Comparison of ENCODE assay signal across 13 cellular contexts in the genomic region with DNA sequence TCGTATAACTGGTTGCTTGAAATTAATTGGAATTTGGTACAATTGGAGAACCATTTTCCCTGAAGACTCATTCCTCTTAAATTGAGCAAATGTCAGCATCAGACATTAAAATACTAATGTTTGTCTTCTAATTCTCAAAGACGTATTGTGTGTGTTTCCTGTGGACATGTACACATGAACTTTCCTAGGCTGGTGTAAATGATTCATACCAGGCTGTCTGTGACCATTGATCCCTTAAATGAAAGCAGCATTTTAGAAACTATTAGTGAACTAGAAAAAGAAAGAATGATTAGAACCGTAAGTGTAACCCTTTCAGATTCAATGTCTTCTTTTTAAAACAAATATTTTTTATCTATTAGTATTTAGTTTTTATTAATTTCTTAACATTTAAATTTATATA.
DNase-seq lines count a peak whose midpoint lies in the region; ATAC-seq and TF ChIP-seq lines count a peak whose summit lies in the region.
"Had no signal": no experiment of that assay in that cellular context is flagged by ENCODE, and none has a peak within 500 bp of the region (broad histone marks: within the 10 kb centered on the region; RNA-seq: fewer than 3 reads in every experiment).

No MANE protein-coding gene starts in this region.

- no peaks in the 10 kb centered on the region for H3K36me3 Mint-ChIP-seq in nephron (ENCODE audit: low read depth)

- H3K27ac ChIP-seq in esophagus squamous epithelium (no peak overlapping the region), RWPE1 (no peak overlapping the region)
- H3K27ac ChIP-seq: epithelial cell of prostate, thoracic aorta had no signal

- TF ChIP-seq CTCF in nephron (IDR thresholded peaks at IDR 0.05; ENCODE audit: unreplicated experiment in 3 of 3) (no peak), esophagus squamous epithelium (IDR thresholded peaks at IDR 0.05) (no peak), RWPE1 (conservative IDR thresholded peaks at IDR 0.05; ENCODE audit: low read depth) (no peak)

- no peak overlapping the region for H3K4me3 ChIP-seq in esophagus squamous epithelium
- H3K4me3 ChIP-seq: thoracic aorta had no signal

- H3K9me3 ChIP-seq in esophagus squamous epithelium = no peaks in the 10 kb centered on the region
- H3K9me3 ChIP-seq: thoracic aorta had no signal

- peaks cover 10% of the 10 kb centered on the region for H3K4me1 Mint-ChIP-seq in nephron

- ATAC-seq in GM18873 (IDR thresholded peaks at IDR 0.05; ENCODE audit: low FRiP score, unreplicated experiment) (peak; percentile 43), GM21717 (IDR thresholded peaks at IDR 0.05; ENCODE audit: unreplicated experiment) (peak; percentile 42), HG03175 (IDR thresholded peaks at IDR 0.05; ENCODE audit: unreplicated experiment) (peak; percentile 37)
- ATAC-seq: naive thymus-derived CD8-positive, alpha-beta T cell had no signal

- no peaks in the 10 kb centered on the region for H3K27me3 Mint-ChIP-seq in nephron (ENCODE audit: low read depth)

- H3K4me3 Mint-ChIP-seq in nephron = no peak overlapping the region
- H3K4me3 Mint-ChIP-seq: naive thymus-derived CD8-positive, alpha-beta T cell had no signal

- POLR2A ChIA-PET in RWPE1 (lab: Yijun Ruan, JAX; ENCODE audit: low non-redundant PET) = no interaction called here

- peaks cover 0 to 27% (median 0%) of the 10 kb centered on the region in 3 donors for H3K4me1 ChIP-seq in esophagus squamous epithelium

- peak overlapping the region in 2 of 3 experiments; percentile 65 to 67 for H3K27ac Mint-ChIP-seq in nephron
- H3K27ac Mint-ChIP-seq: naive thymus-derived CD8-positive, alpha-beta T cell had no signal

- CTCF ChIA-PET in RWPE1 (lab: Yijun Ruan, JAX) = no interaction called here

- DNase-seq in DMS114 treated with DMSO at 0.1 percent for 48 hours (lab: John Stamatoyannopoulos, UW; ENCODE audit: unreplicated experiment) = no peak
- DNase-seq in esophagus squamous epithelium (lab: John Stamatoyannopoulos, UW) = no peak
- DNase-seq in RWPE1 (ENCODE audit: low spot score) = no peak
- DNase-seq: anterior cingulate cortex; GOT3; naive thymus-derived CD8-positive, alpha-beta T cell; stimulated activated CD4-positive, alpha-beta T cell treated with anti-CD3 and anti-CD28 coated beads, Interleukin-4, amount 100 ng/mL, for 24 hours had no signal

- no peaks in the 10 kb centered on the region for H3K27me3 ChIP-seq in esophagus squamous epithelium

- H3K9me3 Mint-ChIP-seq in nephron = no peaks in the 10 kb centered on the region
- H3K9me3 Mint-ChIP-seq: naive thymus-derived CD8-positive, alpha-beta T cell had no signal

- intact Hi-C loops in esophagus squamous epithelium (cut with DNase I) = no loop called here

- no peak for TF ChIP-seq POLR2A in esophagus squamous epithelium (IDR thresholded peaks at IDR 0.05)

- 60 to 63% methylated on average over 3 of the region's 3 CpGs for WGBS in esophagus squamous epithelium, 2 donors

- H3K36me3 ChIP-seq in esophagus squamous epithelium = no peaks in the 10 kb centered on the region
- H3K36me3 ChIP-seq: thoracic aorta had no signal
